Comparison of ENCODE assay signal across 8 cellular contexts in the genomic region with DNA sequence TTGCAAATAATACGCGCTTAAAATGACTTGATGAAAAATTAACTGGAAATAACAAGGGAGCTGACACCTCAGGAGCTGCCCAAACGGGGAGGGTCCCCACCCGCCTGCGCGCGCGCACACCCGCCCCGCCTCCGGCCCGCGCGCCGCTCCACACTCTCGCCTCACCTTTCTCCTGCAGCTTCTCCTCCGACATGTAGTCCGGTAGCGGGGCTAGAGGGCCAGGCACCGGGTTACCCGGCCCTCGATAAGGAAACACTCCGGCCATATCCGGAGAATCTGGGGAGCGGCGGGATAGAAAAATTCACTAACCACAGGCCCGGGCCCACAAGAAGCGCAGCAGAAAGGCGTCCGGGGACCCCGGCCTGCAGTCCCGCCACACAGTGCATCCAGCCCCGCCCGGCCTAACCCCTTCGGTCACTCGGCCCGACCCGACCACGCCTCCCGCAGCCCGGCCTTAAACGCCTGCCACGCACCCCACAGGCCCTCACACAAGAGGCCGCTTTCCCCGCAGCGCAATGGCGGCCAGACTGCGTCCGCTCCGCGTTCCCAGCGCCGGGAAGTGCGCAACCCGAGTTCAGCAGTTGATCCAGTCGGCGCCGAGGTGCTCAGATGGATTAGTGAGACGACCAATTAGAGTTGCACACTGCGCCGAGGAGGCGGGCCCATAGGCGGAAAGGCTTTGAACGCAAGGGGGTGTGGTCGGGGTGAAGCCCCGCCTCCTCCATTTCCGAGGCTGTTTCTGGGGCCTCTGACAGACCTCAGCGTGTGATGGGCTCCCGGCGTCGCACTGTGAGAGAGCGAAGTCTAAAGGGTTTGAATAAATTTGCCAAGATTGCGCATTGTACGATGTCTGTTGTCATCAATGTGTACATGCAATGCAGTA. TPM values are rescaled to one million over a fixed set of nuclear protein-coding genes. Genes with fewer than 3 reads are reported as not detected.
A peak's percentile ranks its signal among the peaks of the same experiment; 100 is the strongest.
DNase-seq lines count a peak whose midpoint lies in the region; ATAC-seq and TF ChIP-seq lines count a peak whose summit lies in the region.

TSS of gene PRPF8 (minus strand) at position 561 of the 883 bp plus-strand sequence. CDS start at position 265, 296 bp downstream.

- H3K9me3 ChIP-seq in duodenal mucosa (ENCODE audit: control insufficient read depth in 1 of 2, low read length in 2 of 2) (no peaks in the 10 kb centered on the region), right lobe of liver (no peaks in the 10 kb centered on the region)

- intact Hi-C loops in activated CD4-positive, alpha-beta memory T cell treated with anti-CD3 and anti-CD28 coated beads for 36 hours (cut with micrococcal nuclease), result loop anchor here (1.0 to 2.0 kb wide), 3 partner anchors 32 to 150 kb away; partner anchors contain the start of gene RILP
- intact Hi-C loops in right lobe of liver (cut with DNase I), result no loop called here

- no peaks in the 10 kb centered on the region for H3K27me3 ChIP-seq in duodenal mucosa (ENCODE audit: control insufficient read depth in 1 of 2, insufficient read depth in 2 of 2, low read length in 2 of 2)
- no peaks in the 10 kb centered on the region for H3K27me3 ChIP-seq in right lobe of liver

- H3K9ac ChIP-seq in duodenal mucosa (ENCODE audit: low read depth in 1 of 2, low read length in 2 of 2), result peak within 1 kb of the TSS; percentile 84 to 94

- peak within 1 kb of the TSS; percentile 91 for H3K27ac ChIP-seq in duodenal mucosa (ENCODE audit: low read depth, low read length)
- H3K27ac ChIP-seq in right lobe of liver, result peak within 1 kb of the TSS; percentile 84 to 95 (median 87)

- H3K36me3 ChIP-seq in duodenal mucosa (ENCODE audit: control insufficient read depth in 1 of 2, insufficient read depth in 2 of 2, low read length in 2 of 2), result peaks cover 30 to 33% of the 10 kb centered on the region in 2 donors
- H3K36me3 ChIP-seq in right lobe of liver, result peaks cover 11 to 38% (median 23%) of the 10 kb centered on the region in 4 donors

- WGBS in right lobe of liver (ENCODE audit: insufficient coverage, low coverage, low lambda C conversion rate, missing lambda C conversion rate), result 0% methylated on average over 16 of the region's 74 CpGs

- peaks cover 8 to 13% of the 10 kb centered on the region in 2 donors for H3K4me1 ChIP-seq in duodenal mucosa (ENCODE audit: control insufficient read depth in 1 of 2, insufficient read depth in 2 of 2, low read length in 2 of 2)
- peaks cover 0 to 11% (median 3%) of the 10 kb centered on the region in 4 donors for H3K4me1 ChIP-seq in right lobe of liver

- H3K4me3 ChIP-seq in duodenal mucosa (ENCODE audit: low read depth in 1 of 2, low read length in 2 of 2), result peak within 1 kb of the TSS; percentile 84 to 95
- H3K4me3 ChIP-seq in right lobe of liver, result peak within 1 kb of the TSS; percentile 74 to 97 (median 94)

- TF ChIP-seq CTCF in right lobe of liver (IDR thresholded peaks at IDR 0.05), result no peak

- DNase-seq in CD1c-positive myeloid dendritic cell (ENCODE audit: extremely low spot score), result peak; percentile 99
- peak; percentile 97 for DNase-seq in NCI-H82 treated with DMSO at 0.1 percent for 48 hours (lab: John Stamatoyannopoulos, UW; ENCODE audit: unreplicated experiment)
- DNase-seq in activated CD4-positive, alpha-beta memory T cell treated with anti-CD3 and anti-CD28 coated beads for 36 hours, result peak; percentile 99
- peak; percentile 97 to 98 (median 97) for DNase-seq in right lobe of liver
- DNase-seq in stimulated activated CD4-positive, alpha-beta T cell treated with anti-CD3 and anti-CD28 coated beads, Interleukin-4, amount 100 ng/mL, for 4 hours, result peak; percentile 95 to 98

- POLR2A ChIA-PET in activated CD4-positive, alpha-beta memory T cell treated with anti-CD3 and anti-CD28 coated beads for 36 hours (lab: Charles Lee), result interaction anchor here (0.8 to 1.8 kb wide), 7 partner anchors 16 to 58 kb away, joined by 3 to 8 read pairs (median 5); partner anchors contain the start of genes RILP and SCARF1

- peak; percentile 91 for TF ChIP-seq POLR2A in right lobe of liver (IDR thresholded peaks at IDR 0.05)

- peaks cover 30% of the 10 kb centered on the region for H3K4me1 Mint-ChIP-seq in activated CD4-positive, alpha-beta memory T cell treated with anti-CD3 and anti-CD28 coated beads for 36 hours (ENCODE audit: low read depth)

- H3K36me3 Mint-ChIP-seq in activated CD4-positive, alpha-beta memory T cell treated with anti-CD3 and anti-CD28 coated beads for 36 hours, result peaks cover 46% of the 10 kb centered on the region

- peak; percentile 98 for ATAC-seq in GM19438 (IDR thresholded peaks at IDR 0.05; ENCODE audit: low read depth, unreplicated experiment)
- peak; percentile 64 for ATAC-seq in HG03575 (IDR thresholded peaks at IDR 0.05; ENCODE audit: extremely low read depth, insufficient number of reproducible peaks, low FRiP score, unreplicated experiment)
- ATAC-seq in right lobe of liver, result peak; percentile 99 to 100 (median 100)

- peak within 1 kb of the TSS; percentile 99 for H3K4me3 Mint-ChIP-seq in activated CD4-positive, alpha-beta memory T cell treated with anti-CD3 and anti-CD28 coated beads for 36 hours

- no peaks in the 10 kb centered on the region for H3K27me3 Mint-ChIP-seq in activated CD4-positive, alpha-beta memory T cell treated with anti-CD3 and anti-CD28 coated beads for 36 hours

- H3K9me3 Mint-ChIP-seq in activated CD4-positive, alpha-beta memory T cell treated with anti-CD3 and anti-CD28 coated beads for 36 hours, result no peaks in the 10 kb centered on the region

- H3K27ac Mint-ChIP-seq in activated CD4-positive, alpha-beta memory T cell treated with anti-CD3 and anti-CD28 coated beads for 36 hours, result peak within 1 kb of the TSS; percentile 95

- CTCF ChIA-PET in activated CD4-positive, alpha-beta memory T cell treated with anti-CD3 and anti-CD28 coated beads for 36 hours (lab: Charles Lee), result interaction anchor here (1.0 to 1.7 kb wide), 7 partner anchors 11 to 37 kb away, joined by 3 to 13 read pairs (median 4); no protein-coding TSS in a partner anchor

RNA-seq across cellular contexts. Expression of gene PRPF8, which starts in this region (rescaled TPM):
- 100 to 1,000 TPM; 370 to 378 TPM for total RNA-seq in activated CD4-positive, alpha-beta memory T cell treated with anti-CD3 and anti-CD28 coated beads for 36 hours
- total RNA-seq in right lobe of liver, result 100 to 1,000 TPM in 3 of 6 experiments, 10 to 100 TPM in 3; 79.3 to 116 (median 102) TPM

Comparison
In these comparisons a context has a peak if more than half of its experiments do, and no peak if none do; other contexts are left out.
1. Peak in every context shown above with its lines: DNase-seq, ATAC-seq, H3K4me3 ChIP-seq and H3K27ac ChIP-seq.